ENCODE assay signal across 8 cellular contexts in genomic region chr6:95280690-95281273, GRCh38.
DNase-seq lines count a peak whose midpoint lies in the region; ATAC-seq, FAIRE-seq and TF ChIP-seq lines count a peak whose summit lies in the region.
"Had no signal": no experiment of that assay in that cellular context is flagged by ENCODE, and none has a peak within 500 bp of the region (broad histone marks: within the 10 kb centered on the region; RNA-seq: fewer than 3 reads in every experiment).

No MANE protein-coding gene starts in this region.

- no peaks in the 10 kb centered on the region for H3K36me3 ChIP-seq in bronchial epithelial cell (ENCODE audit: control insufficient read depth, insufficient read depth, low read length)

- peak; percentile 8 for DNase-seq in HEK293T (ENCODE audit: extremely low spot score)
- peak; percentile 18 for DNase-seq in NCI-H460 (ENCODE audit: extremely low read depth, low read depth)
- peak; percentile 31 for DNase-seq in bronchial epithelial cell (ENCODE audit: low read depth)
- DNase-seq in retinal pigment epithelial cell (ENCODE audit: low read depth): no peak
- DNase-seq in effector CD4-positive, alpha-beta T cell: no peak
- no peak for DNase-seq in epidermal melanocyte (ENCODE audit: insufficient read length, low spot score)
- DNase-seq: nucleus accumbens had no signal

- POLR2A ChIA-PET in HEK293T (lab: Yijun Ruan, JAX): no interaction called here

- ATAC-seq in GM18868 (IDR thresholded peaks at IDR 0.05; ENCODE audit: unreplicated experiment): no peak

- FAIRE-seq in bronchial epithelial cell (lab: Jason Lieb, UNC): no peak

- H3K4me3 ChIP-seq in bronchial epithelial cell (ENCODE audit: low read depth, low read length) (no peak overlapping the region), retinal pigment epithelial cell (ENCODE audit: low read length) (no peak overlapping the region)

- H3K27me3 ChIP-seq in bronchial epithelial cell (ENCODE audit: control insufficient read depth, insufficient read depth, low read length): no peaks in the 10 kb centered on the region

- CTCF ChIA-PET in HEK293T (lab: Yijun Ruan, JAX): interaction anchor here (0.6 to 0.7 kb wide), 2 partner anchors 27 to 90 kb away, joined by 3 read pairs; no protein-coding TSS in a partner anchor

- TF ChIP-seq CTCF in bronchial epithelial cell (IDR thresholded peaks at IDR 0.05; ENCODE audit: insufficient read depth, low read length, severe bottlenecking) (peak; percentile 40), retinal pigment epithelial cell (conservative IDR thresholded peaks at IDR 0.05; ENCODE audit: low read depth, low read length) (peak; percentile 52)

TF ChIP-seq in HEK293T, 16 proteins besides CTCF, POLR2A, EP300 and RAD21:
- TF ChIP-seq ELF4 (IDR thresholded peaks at IDR 0.05) (no peak), PKNOX1 (IDR thresholded peaks at IDR 0.05) (no peak), CTBP1 (IDR thresholded peaks at IDR 0.05; ENCODE audit: borderline replicate concordance) (no peak), ARNT (IDR thresholded peaks at IDR 0.05) (no peak)
TF ChIP-seq in HEK293T: peak in this region for 0.

Comparison
In these comparisons a context has a peak if more than half of its experiments do, and no peak if none do; other contexts are left out.
1. DNase-seq: peak in HEK293T (single experiment), NCI-H460 (single experiment) and bronchial epithelial cell (single experiment); none in retinal pigment epithelial cell (single experiment), effector CD4-positive, alpha-beta T cell (single experiment) and epidermal melanocyte (single experiment).